25 cellular contexts compared by ENCODE assay signal in genomic region chr1:68188644-68189340, GRCh38. TPM values are rescaled to one million over a fixed set of nuclear protein-coding genes. Genes with fewer than 3 reads are reported as not detected.
DNase-seq lines count a peak whose midpoint lies in the region; ATAC-seq, FAIRE-seq and TF ChIP-seq lines count a peak whose summit lies in the region.
"Had no signal": no experiment of that assay in that cellular context is flagged by ENCODE, and none has a peak within 500 bp of the region (broad histone marks: within the 10 kb centered on the region; RNA-seq: fewer than 3 reads in every experiment).

No MANE protein-coding gene starts in this region.

- dilution Hi-C loops in endothelial cell of umbilical vein (cut with MboI; ENCODE audit: extremely low pct_ligation_motif_present, low sequenced_read_pairs), result no loop called here

- no peak for FAIRE-seq in endothelial cell of umbilical vein (lab: Jason Lieb, UNC)
- FAIRE-seq: GM12892, H1, islet of Langerhans, K562 had no signal

- WGBS in urinary bladder, result 29% methylated on average over 4 of the region's 4 CpGs

- no peaks in the 10 kb centered on the region for H3K9me3 ChIP-seq in SJSA1 (replicated peaks)
- no peaks in the 10 kb centered on the region for H3K9me3 ChIP-seq in endothelial cell of umbilical vein (replicated peaks; ENCODE audit: control insufficient read depth, insufficient read depth, low read length)
- H3K9me3 ChIP-seq in muscle layer of duodenum (ENCODE audit: control insufficient read depth in 1 of 2, low read length in 2 of 2), result no peaks in the 10 kb centered on the region
- H3K9me3 ChIP-seq: Peyer's patch, SJCRH30, thyroid gland had no signal

- no peak overlapping the region for H3K9ac ChIP-seq in endothelial cell of umbilical vein (replicated peaks; ENCODE audit: extremely low read depth, insufficient read depth, low read length)
- H3K9ac ChIP-seq: parathyroid adenoma had no signal

- H3K36me3 ChIP-seq in SJSA1 (peaks cover 13% of the 10 kb centered on the region), endothelial cell of umbilical vein (ENCODE audit: control insufficient read depth in 2 of 2, extremely low read depth in 1 of 2, insufficient read depth in 2 of 2, low read length in 2 of 2) (peaks cover 6 to 9% of the 10 kb centered on the region in 2 experiments), muscle layer of duodenum (ENCODE audit: control insufficient read depth in 1 of 2, insufficient read depth in 2 of 2, low read length in 2 of 2) (peaks cover 10 to 25% of the 10 kb centered on the region in 2 donors), urinary bladder (ENCODE audit: insufficient read depth) (no peaks in the 10 kb centered on the region)
- H3K36me3 ChIP-seq: thyroid gland had no signal

- peak overlapping the region; percentile 11 for H3K4me2 ChIP-seq in endothelial cell of umbilical vein (ENCODE audit: insufficient read depth, low read length)

- no TSS peak for BruUV-seq in endothelial cell of umbilical vein (replicated peaks; lab: Mats Ljungman, UMichigan)

- ATAC-seq in HG02884 (IDR thresholded peaks at IDR 0.05; ENCODE audit: unreplicated experiment), result no peak
- ATAC-seq: K562; stimulated activated memory B cell treated with anti-CD40 and anti-IgM and Interleukin-4, amounts not matched to agents 10 μg/mL and 1 μg/mL and 100 μg/mL, for 72 hours; T-helper 17 cell; WTC11 had no signal

- no peak for TF ChIP-seq CTCF in endothelial cell of umbilical vein (IDR thresholded peaks at IDR 0.05; ENCODE audit: extremely low read depth in 1 of 2, insufficient read depth in 1 of 2, low read depth in 1 of 2, low read length in 2 of 2)

- H4K20me1 ChIP-seq in endothelial cell of umbilical vein (replicated peaks; ENCODE audit: control insufficient read depth, extremely low read depth, insufficient read depth, low read length), result no peaks in the 10 kb centered on the region

- POLR2A ChIA-PET in endothelial cell of umbilical vein (lab: Charles Lee), result no interaction called here

- DNase-seq in SJSA1 (ENCODE audit: low read depth in 1 of 2, low spot score in 2 of 2), result no peak
- DNase-seq in endothelial cell of umbilical vein (ENCODE audit: low read depth, low spot score), result peak; percentile 23
- DNase-seq in cardiac septum (ENCODE audit: low spot score), result no peak
- DNase-seq in activated naive CD4-positive, alpha-beta T cell treated with anti-CD3 and anti-CD28 coated beads, Interleukin-2, amount 50 U/mL, for 16 hours, result no peak
- DNase-seq: activated CD4-positive, alpha-beta memory T cell treated with anti-CD3 and anti-CD28 coated beads for 36 hours; hippocampal formation; MV-4-11; NCI-H2029 treated with DMSO at 0.1 percent for 48 hours; NCI-H446 treated with DMSO at 0.1 percent for 48 hours; Peyer's patch; SJCRH30; stimulated activated CD4-positive, alpha-beta T cell treated with anti-CD3 and anti-CD28 coated beads, Interleukin-1b, Interleukin-23, amount 100 ng/mL, for 48 hours; T-helper 17 cell; thyroid gland had no signal

- no peaks in the 10 kb centered on the region for H3K9me1 ChIP-seq in endothelial cell of umbilical vein (replicated peaks; ENCODE audit: control insufficient read depth, extremely low read depth, insufficient read depth, low read length)

- H3K79me2 ChIP-seq in endothelial cell of umbilical vein (ENCODE audit: control insufficient read depth, insufficient read depth, low read length), result peaks cover 6% of the 10 kb centered on the region
- H3K79me2 ChIP-seq: parathyroid adenoma had no signal

- peak overlapping the region; percentile 48 for H3K27ac ChIP-seq in SJSA1
- H3K27ac ChIP-seq in endothelial cell of umbilical vein (ENCODE audit: insufficient read depth, low read depth, low read length), result peak overlapping the region; percentile 34
- peak overlapping the region; percentile 83 for H3K27ac ChIP-seq in muscle layer of duodenum (ENCODE audit: low read length)
- peak overlapping the region; percentile 70 for H3K27ac ChIP-seq in urinary bladder (ENCODE audit: low read depth)
- H3K27ac ChIP-seq: coronary artery, parathyroid adenoma, SJCRH30, thyroid gland had no signal

- H3K4me1 ChIP-seq in SJSA1 (replicated peaks) (peaks cover 14% of the 10 kb centered on the region), endothelial cell of umbilical vein (ENCODE audit: control insufficient read depth, extremely low read depth, insufficient read depth, low read length) (peaks cover 11% of the 10 kb centered on the region), muscle layer of duodenum (ENCODE audit: control insufficient read depth in 1 of 2, insufficient read depth in 2 of 2, low read length in 2 of 2) (no peaks in the 10 kb centered on the region), urinary bladder (ENCODE audit: insufficient read depth) (no peaks in the 10 kb centered on the region)
- H3K4me1 ChIP-seq: parathyroid adenoma, Peyer's patch, SJCRH30, thyroid gland had no signal

- no peak overlapping the region for H3K4me3 ChIP-seq in SJSA1
- H3K4me3 ChIP-seq in endothelial cell of umbilical vein (replicated peaks in 1 of 3; ENCODE audit: insufficient read depth in 1 of 3, low read depth in 1 of 3, low read length in 3 of 3), result no peak overlapping the region
- no peak overlapping the region for H3K4me3 ChIP-seq in muscle layer of duodenum (ENCODE audit: low read depth in 1 of 2, low read length in 2 of 2)
- no peak overlapping the region for H3K4me3 ChIP-seq in urinary bladder (ENCODE audit: low read depth, low read length)
- H3K4me3 ChIP-seq: coronary artery, K562, Peyer's patch, SJCRH30, thyroid gland had no signal

- intact Hi-C loops in endothelial cell of umbilical vein (cut with micrococcal nuclease) (loop anchor here (1.0 kb wide), 1 partner anchor 9 kb away; no protein-coding TSS in a partner anchor), cardiac septum (cut with DNase I) (no loop called here)

- H2AFZ ChIP-seq in endothelial cell of umbilical vein (ENCODE audit: low read depth, low read length), result no peak overlapping the region
- H2AFZ ChIP-seq: parathyroid adenoma had no signal

- H3K27me3 ChIP-seq in SJSA1 (replicated peaks), result no peaks in the 10 kb centered on the region
- H3K27me3 ChIP-seq in endothelial cell of umbilical vein (ENCODE audit: control insufficient read depth in 2 of 2, insufficient read depth in 2 of 2, low read length in 2 of 2), result no peaks in the 10 kb centered on the region
- no peaks in the 10 kb centered on the region for H3K27me3 ChIP-seq in muscle layer of duodenum (ENCODE audit: low read depth, low read length)
- H3K27me3 ChIP-seq: Peyer's patch, SJCRH30, thyroid gland had no signal

- no peak for TF ChIP-seq POLR2A in endothelial cell of umbilical vein (IDR thresholded peaks at IDR 0.05; ENCODE audit: low read depth, low read length)

- CTCF ChIA-PET in endothelial cell of umbilical vein (lab: Charles Lee), result interaction anchor here (1.5 kb wide), 2 partner anchors 9 to 12 kb away, joined by 3 to 5 read pairs; no protein-coding TSS in a partner anchor

TF ChIP-seq in endothelial cell of umbilical vein, 7 proteins besides CTCF, POLR2A, EP300 and RAD21:
- no peak for TF ChIP-seq MAX (IDR thresholded peaks at IDR 0.05; ENCODE audit: insufficient read depth, insufficient read length)
- TF ChIP-seq GATA2 (IDR thresholded peaks at IDR 0.05; ENCODE audit: insufficient read depth, insufficient read length, low read depth, low read length), result peak; percentile 26

RNA-seq across cellular contexts. Expression of gene WLS, which starts 43.5 kb away (rescaled TPM):
- total RNA-seq in SJSA1 (2014; rRNA removed; shearing (Covaris generic)), result 18.6 and 26.7 TPM in 2 replicates
- total RNA-seq in endothelial cell of umbilical vein (163 and 199 TPM in 2 replicates), urinary bladder (98.7 TPM), cardiac septum (78.0 TPM)
- polyA plus RNA-seq in endothelial cell of umbilical vein (121 and 122 TPM in 2 replicates), urinary bladder (107 TPM)
- polyA plus RNA-seq in endothelial cell of umbilical vein (2011; cell fraction: cytosol; rRNA removed), result 113 and 126 TPM in 2 replicates
- polyA plus RNA-seq in endothelial cell of umbilical vein (2011; cell fraction: nucleus; rRNA removed), result 190 and 208 TPM in 2 replicates
- 109 and 154 TPM in 2 replicates for polyA plus RNA-seq in endothelial cell of umbilical vein (2012)
- polyA minus RNA-seq in endothelial cell of umbilical vein, result 342 and 361 TPM in 2 replicates
- 20.7 TPM for polyA minus RNA-seq in endothelial cell of umbilical vein (2011; cell fraction: cytosol; rRNA and poly(A)+ RNA removed)
- 274 and 359 TPM in 2 replicates for polyA minus RNA-seq in endothelial cell of umbilical vein (2011; cell fraction: nucleus; rRNA and poly(A)+ RNA removed)
- total RNA-seq: activated CD4-positive, alpha-beta memory T cell treated with anti-CD3 and anti-CD28 coated beads for 36 hours had no signal
- polyA plus RNA-seq: K562 had no signal
